ENCODE assay signal across 11 cellular contexts in genomic region chr12:120886194-120887018, GRCh38. TPM values are rescaled to one million over a fixed set of nuclear protein-coding genes. Genes with fewer than 3 reads are reported as not detected.
A peak's percentile ranks its signal among the peaks of the same experiment; 100 is the strongest.
DNase-seq lines count a peak whose midpoint lies in the region; ATAC-seq and FAIRE-seq lines count a peak whose summit lies in the region.
"Had no signal": no experiment of that assay in that cellular context is flagged by ENCODE, and none has a peak within 500 bp of the region (broad histone marks: within the 10 kb centered on the region; RNA-seq: fewer than 3 reads in every experiment).

No MANE protein-coding gene starts in this region.

- H3K9me3 Mint-ChIP-seq in naive thymus-derived CD4-positive, alpha-beta T cell = peaks cover 0 to 3% (median 0%) of the 10 kb centered on the region in 11 donors

- CTCF ChIA-PET in naive thymus-derived CD4-positive, alpha-beta T cell (lab: Charles Lee) = interaction anchor here (0.6 to 0.7 kb wide), 2 partner anchors 13 to 303 kb away, joined by 3 to 5 read pairs; no protein-coding TSS in a partner anchor

- H3K27ac Mint-ChIP-seq in naive thymus-derived CD4-positive, alpha-beta T cell = peak overlapping the region; percentile 1 to 76 (median 22)

- ATAC-seq in GM18867 (IDR thresholded peaks at IDR 0.05; ENCODE audit: unreplicated experiment) (peak; percentile 74), GM21723 (IDR thresholded peaks at IDR 0.05; ENCODE audit: unreplicated experiment) (peak; percentile 65), HG02623 (IDR thresholded peaks at IDR 0.05; ENCODE audit: unreplicated experiment) (no peak), sciatic nerve (no peak)
- ATAC-seq in naive thymus-derived CD4-positive, alpha-beta T cell = peak; percentile 86
- ATAC-seq: body of pancreas had no signal

- no peak overlapping the region for H3K4me3 ChIP-seq in naive thymus-derived CD4-positive, alpha-beta T cell (ENCODE audit: low read length)
- H3K4me3 ChIP-seq: body of pancreas had no signal

- peaks cover 32 to 89% (median 82%) of the 10 kb centered on the region in 7 donors for H3K4me1 Mint-ChIP-seq in naive thymus-derived CD4-positive, alpha-beta T cell

- intact Hi-C loops in naive thymus-derived CD4-positive, alpha-beta T cell (cut with micrococcal nuclease) = loop anchor here (1.0 to 2.0 kb wide), 2 partner anchors 16 to 17 kb away; no protein-coding TSS in a partner anchor
- intact Hi-C loops in sciatic nerve (cut with DNase I) = no loop called here

- H3K27ac ChIP-seq in KOPT-K1 (ENCODE audit: low read depth, low read length, poor library complexity, severe bottlenecking) = peak overlapping the region; percentile 51
- H3K27ac ChIP-seq in naive thymus-derived CD4-positive, alpha-beta T cell (ENCODE audit: low read depth, low read length) = no peak overlapping the region
- H3K27ac ChIP-seq: body of pancreas had no signal

- POLR2A ChIA-PET in naive thymus-derived CD4-positive, alpha-beta T cell (lab: Charles Lee) = no interaction called here

- no peaks in the 10 kb centered on the region for H3K27me3 Mint-ChIP-seq in naive thymus-derived CD4-positive, alpha-beta T cell

- no peaks in the 10 kb centered on the region for H3K36me3 ChIP-seq in KOPT-K1 (ENCODE audit: insufficient read depth, low read length)
- no peaks in the 10 kb centered on the region for H3K36me3 ChIP-seq in naive thymus-derived CD4-positive, alpha-beta T cell (ENCODE audit: control insufficient read depth in 2 of 3, insufficient read depth in 3 of 3, low read length in 3 of 3)

- H3K27me3 ChIP-seq in naive thymus-derived CD4-positive, alpha-beta T cell (ENCODE audit: control insufficient read depth in 2 of 2, insufficient read depth in 2 of 2, low read length in 2 of 2) = no peaks in the 10 kb centered on the region
- H3K27me3 ChIP-seq: body of pancreas had no signal

- peak in 5 of 9 donors; percentile 5 to 39 (median 18) for DNase-seq in naive thymus-derived CD4-positive, alpha-beta T cell
- DNase-seq in HTR-8/SVneo (ENCODE audit: insufficient read length, low spot score) = no peak
- no peak for DNase-seq in sciatic nerve (ENCODE audit: low spot score)
- no peak for DNase-seq in occipital lobe (lab: John Stamatoyannopoulos, UW)
- DNase-seq: body of pancreas, T-helper 9 cell had no signal

- peaks cover 0 to 5% (median 4%) of the 10 kb centered on the region in 5 donors for H3K36me3 Mint-ChIP-seq in naive thymus-derived CD4-positive, alpha-beta T cell

- no peak for FAIRE-seq in HTR-8/SVneo (lab: Jason Lieb, UNC)
- FAIRE-seq: frontal cortex had no signal

- H3K9me3 ChIP-seq in KOPT-K1 (ENCODE audit: insufficient read depth, low read length, poor library complexity, severe bottlenecking) = no peaks in the 10 kb centered on the region
- H3K9me3 ChIP-seq in naive thymus-derived CD4-positive, alpha-beta T cell (ENCODE audit: control insufficient read depth in 2 of 3, low read length in 3 of 3) = no peaks in the 10 kb centered on the region
- H3K9me3 ChIP-seq: body of pancreas had no signal

- H3K4me3 Mint-ChIP-seq in naive thymus-derived CD4-positive, alpha-beta T cell = peak overlapping the region; percentile 39 to 73 (median 54)

- H3K4me1 ChIP-seq in naive thymus-derived CD4-positive, alpha-beta T cell (ENCODE audit: control insufficient read depth in 2 of 2, insufficient read depth in 2 of 2, low read length in 2 of 2) = peaks cover 23 to 29% of the 10 kb centered on the region in 2 donors

RNA-seq across cellular contexts. Expression of gene SPPL3, which starts 17.8 kb away (rescaled TPM):
- 10 to 100 TPM; 34.9 to 51.8 (median 48.2) TPM for total RNA-seq in naive thymus-derived CD4-positive, alpha-beta T cell
- polyA plus RNA-seq in naive thymus-derived CD4-positive, alpha-beta T cell = 10 to 100 TPM; 22.8 to 24.7 TPM
- total RNA-seq in sciatic nerve = 58.5 TPM
- total RNA-seq in occipital lobe = 64.7 TPM

Comparison
In these comparisons a context has a peak if more than half of its experiments do, and no peak if none do; other contexts are left out.
1. ATAC-seq: peak in GM18867 (single experiment), GM21723 (single experiment) and naive thymus-derived CD4-positive, alpha-beta T cell (single experiment); none in HG02623 (single experiment) and sciatic nerve (single experiment).
2. DNase-seq: peak in naive thymus-derived CD4-positive, alpha-beta T cell (5 of 9); none in HTR-8/SVneo (single experiment), sciatic nerve (single experiment) and occipital lobe (single experiment).